In the genomic region with DNA sequence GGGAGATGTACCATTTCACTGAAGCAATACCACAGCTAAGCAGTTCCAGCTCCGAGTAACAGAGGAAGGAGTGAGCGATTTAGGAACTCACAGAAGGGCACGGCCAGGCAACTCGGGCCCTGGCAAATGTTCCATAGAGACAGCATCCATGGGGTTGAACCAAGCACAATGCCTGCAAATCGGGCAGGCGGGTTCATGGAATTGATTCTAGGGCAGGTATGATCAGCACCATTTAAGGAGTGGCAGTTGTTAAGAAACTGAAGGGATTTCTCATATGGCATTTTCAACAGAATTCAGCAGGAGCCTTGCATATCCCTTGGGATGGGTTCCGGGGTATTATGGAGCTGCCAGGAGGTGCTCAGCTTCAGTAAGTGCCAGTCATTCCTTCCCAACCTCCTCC, we compare ENCODE assay signal across 19 cellular contexts.
DNase-seq lines count a peak whose midpoint lies in the region; ATAC-seq and TF ChIP-seq lines count a peak whose summit lies in the region.
"Had no signal": no experiment of that assay in that cellular context is flagged by ENCODE, and none has a peak within 500 bp of the region (broad histone marks: within the 10 kb centered on the region; RNA-seq: fewer than 3 reads in every experiment).

No MANE protein-coding gene starts in this region.

- H3K9me3 ChIP-seq in T-helper 17 cell (ENCODE audit: control insufficient read depth, low read length, poor library complexity, severe bottlenecking): no peaks in the 10 kb centered on the region
- H3K9me3 ChIP-seq: lower lobe of right lung had no signal

- peaks cover 50% of the 10 kb centered on the region for H3K36me3 Mint-ChIP-seq in natural killer cell treated with Interleukin-12 subunit alpha and Interleukin-12 subunit beta and Interleukin-15 and Interleukin-18, amount 100 ng/mL, for 72 hours
- H3K36me3 Mint-ChIP-seq in natural killer cell (peaks cover 16% of the 10 kb centered on the region), T-helper 17 cell (ENCODE audit: low read depth) (peaks cover 16% of the 10 kb centered on the region)
- peaks cover 88% of the 10 kb centered on the region for H3K36me3 Mint-ChIP-seq in activated naive CD8-positive, alpha-beta T cell treated with anti-CD3 and anti-CD28 coated beads, Interleukin-2, amount 50 U/mL, for 24 hours (ENCODE audit: low read depth)

- ATAC-seq in natural killer cell treated with Interleukin-12 subunit alpha and Interleukin-12 subunit beta and Interleukin-15 and Interleukin-18, amount 100 ng/mL, for 72 hours: no peak
- ATAC-seq in natural killer cell (no peak), T-helper 17 cell (no peak), GM21619 (IDR thresholded peaks at IDR 0.05; ENCODE audit: unreplicated experiment) (no peak), HG03196 (IDR thresholded peaks at IDR 0.05; ENCODE audit: unreplicated experiment) (no peak)
- no peak for ATAC-seq in activated naive CD8-positive, alpha-beta T cell treated with anti-CD3 and anti-CD28 coated beads, Interleukin-2, amount 50 U/mL, for 24 hours
- ATAC-seq in stimulated activated naive CD8-positive, alpha-beta T cell treated with anti-CD3 and anti-CD28 coated beads, Interleukin-15, amount 100 ng/mL, for 72 hours: no peak
- ATAC-seq: lower lobe of right lung, WTC11 had no signal

- TF ChIP-seq CTCF in natural killer cell (IDR thresholded peaks at IDR 0.05): no peak

- intact Hi-C loops in natural killer cell (cut with micrococcal nuclease): no loop called here

- H3K27ac Mint-ChIP-seq in natural killer cell treated with Interleukin-12 subunit alpha and Interleukin-12 subunit beta and Interleukin-15 and Interleukin-18, amount 100 ng/mL, for 72 hours: no peak overlapping the region
- H3K27ac Mint-ChIP-seq in natural killer cell (peak overlapping the region in 1 of 2 donors; percentile 54), T-helper 17 cell (no peak overlapping the region)
- H3K27ac Mint-ChIP-seq in activated naive CD8-positive, alpha-beta T cell treated with anti-CD3 and anti-CD28 coated beads, Interleukin-2, amount 50 U/mL, for 24 hours: peak overlapping the region; percentile 92
- H3K27ac Mint-ChIP-seq in stimulated activated naive CD8-positive, alpha-beta T cell treated with anti-CD3 and anti-CD28 coated beads, Interleukin-15, amount 100 ng/mL, for 72 hours: peak overlapping the region; percentile 94 to 98
- H3K27ac Mint-ChIP-seq: HFFc6, WTC11 had no signal

- H3K27me3 Mint-ChIP-seq in natural killer cell treated with Interleukin-12 subunit alpha and Interleukin-12 subunit beta and Interleukin-15 and Interleukin-18, amount 100 ng/mL, for 72 hours: no peaks in the 10 kb centered on the region
- H3K27me3 Mint-ChIP-seq in natural killer cell (ENCODE audit: low read depth in 2 of 2) (no peaks in the 10 kb centered on the region), T-helper 17 cell (no peaks in the 10 kb centered on the region)
- no peaks in the 10 kb centered on the region for H3K27me3 Mint-ChIP-seq in activated naive CD8-positive, alpha-beta T cell treated with anti-CD3 and anti-CD28 coated beads, Interleukin-2, amount 50 U/mL, for 24 hours
- H3K27me3 Mint-ChIP-seq in stimulated activated naive CD8-positive, alpha-beta T cell treated with anti-CD3 and anti-CD28 coated beads, Interleukin-15, amount 100 ng/mL, for 72 hours: no peaks in the 10 kb centered on the region

- no peaks in the 10 kb centered on the region for H3K9me3 Mint-ChIP-seq in natural killer cell treated with Interleukin-12 subunit alpha and Interleukin-12 subunit beta and Interleukin-15 and Interleukin-18, amount 100 ng/mL, for 72 hours
- no peaks in the 10 kb centered on the region for H3K9me3 Mint-ChIP-seq in natural killer cell
- no peaks in the 10 kb centered on the region for H3K9me3 Mint-ChIP-seq in activated naive CD8-positive, alpha-beta T cell treated with anti-CD3 and anti-CD28 coated beads, Interleukin-2, amount 50 U/mL, for 24 hours
- H3K9me3 Mint-ChIP-seq in stimulated activated naive CD8-positive, alpha-beta T cell treated with anti-CD3 and anti-CD28 coated beads, Interleukin-15, amount 100 ng/mL, for 72 hours: no peaks in the 10 kb centered on the region
- H3K9me3 Mint-ChIP-seq: WTC11 had no signal

- peak overlapping the region; percentile 63 for H3K4me3 Mint-ChIP-seq in natural killer cell treated with Interleukin-12 subunit alpha and Interleukin-12 subunit beta and Interleukin-15 and Interleukin-18, amount 100 ng/mL, for 72 hours
- no peak overlapping the region for H3K4me3 Mint-ChIP-seq in natural killer cell
- H3K4me3 Mint-ChIP-seq in T-helper 17 cell: peak overlapping the region; percentile 9
- peak overlapping the region; percentile 17 for H3K4me3 Mint-ChIP-seq in activated naive CD8-positive, alpha-beta T cell treated with anti-CD3 and anti-CD28 coated beads, Interleukin-2, amount 50 U/mL, for 24 hours
- H3K4me3 Mint-ChIP-seq in stimulated activated naive CD8-positive, alpha-beta T cell treated with anti-CD3 and anti-CD28 coated beads, Interleukin-15, amount 100 ng/mL, for 72 hours: peak overlapping the region; percentile 31 to 63
- H3K4me3 Mint-ChIP-seq: HFFc6, WTC11 had no signal

- no peak for DNase-seq in natural killer cell treated with Interleukin-12 subunit alpha and Interleukin-12 subunit beta and Interleukin-15 and Interleukin-18, amount 100 ng/mL, for 72 hours (ENCODE audit: low spot score)
- no peak for DNase-seq in natural killer cell
- DNase-seq in T-helper 17 cell: no peak
- DNase-seq in activated naive CD8-positive, alpha-beta T cell treated with anti-CD3 and anti-CD28 coated beads, Interleukin-2, amount 50 U/mL, for 24 hours: no peak
- no peak for DNase-seq in stimulated activated naive CD8-positive, alpha-beta T cell treated with anti-CD3 and anti-CD28 coated beads, Interleukin-15, amount 100 ng/mL, for 72 hours
- no peak for DNase-seq in foreskin melanocyte
- DNase-seq: HFFc6; lower lobe of right lung; MV-4-11; NCI-H2171; NCI-H524 treated with DMSO at 0.1 percent for 48 hours; nucleus accumbens; stimulated activated CD4-positive, alpha-beta T cell treated with anti-CD3 and anti-CD28 coated beads, Interleukin-2, amount 100 ng/mL, for 48 hours; stomach; T-helper 9 cell; trophoblast cell had no signal

- peaks cover 67 to 91% of the 10 kb centered on the region in 2 donors for H3K4me1 Mint-ChIP-seq in natural killer cell treated with Interleukin-12 subunit alpha and Interleukin-12 subunit beta and Interleukin-15 and Interleukin-18, amount 100 ng/mL, for 72 hours (ENCODE audit: low read depth in 2 of 2)
- H3K4me1 Mint-ChIP-seq in natural killer cell: peaks cover 77 to 86% of the 10 kb centered on the region in 2 donors
- H3K4me1 Mint-ChIP-seq in T-helper 17 cell: peaks cover 68% of the 10 kb centered on the region
- H3K4me1 Mint-ChIP-seq in activated naive CD8-positive, alpha-beta T cell treated with anti-CD3 and anti-CD28 coated beads, Interleukin-2, amount 50 U/mL, for 24 hours: peaks cover 97% of the 10 kb centered on the region
- peaks cover 97% of the 10 kb centered on the region for H3K4me1 Mint-ChIP-seq in stimulated activated naive CD8-positive, alpha-beta T cell treated with anti-CD3 and anti-CD28 coated beads, Interleukin-15, amount 100 ng/mL, for 72 hours
- H3K4me1 Mint-ChIP-seq: WTC11 had no signal

Comparison
In these comparisons a context has a peak if more than half of its experiments do, and no peak if none do; other contexts are left out.
1. H3K27ac Mint-ChIP-seq: peak in activated naive CD8-positive, alpha-beta T cell treated with anti-CD3 and anti-CD28 coated beads, Interleukin-2, amount 50 U/mL, for 24 hours (single experiment) and stimulated activated naive CD8-positive, alpha-beta T cell treated with anti-CD3 and anti-CD28 coated beads, Interleukin-15, amount 100 ng/mL, for 72 hours (2 of 2); none in natural killer cell treated with Interleukin-12 subunit alpha and Interleukin-12 subunit beta and Interleukin-15 and Interleukin-18, amount 100 ng/mL, for 72 hours (0 of 2) and T-helper 17 cell (single experiment).